In genomic region chr17:81342700-81343070, GRCh38 we compare ENCODE assay signal across 9 cellular contexts. TPM values are rescaled to one million over a fixed set of nuclear protein-coding genes. Genes with fewer than 3 reads are reported as not detected.
DNase-seq lines count a peak whose midpoint lies in the region; ATAC-seq, FAIRE-seq and TF ChIP-seq lines count a peak whose summit lies in the region.
"Had no signal": no experiment of that assay in that cellular context is flagged by ENCODE, and none has a peak within 500 bp of the region (broad histone marks: within the 10 kb centered on the region; RNA-seq: fewer than 3 reads in every experiment).

No MANE protein-coding gene starts in this region.

- FAIRE-seq in RCC 7860 (lab: Jason Lieb, UNC): no peak

- TF ChIP-seq CTCF in astrocyte of the spinal cord (IDR thresholded peaks at IDR 0.05; ENCODE audit: low read depth, low read length): no peak
- no peak for TF ChIP-seq CTCF in spleen (IDR thresholded peaks at IDR 0.05 in 8 of 11, conservative IDR thresholded peaks at IDR 0.05 in 3 of 11)

- intact Hi-C loops in spleen (cut with DNase I; ENCODE audit: low total_unique reads): no loop called here

- H3K27me3 ChIP-seq in HUES48 (ENCODE audit: control insufficient read depth, insufficient read depth, low read length) (peaks cover 79% of the 10 kb centered on the region), spleen (replicated peaks in 1 of 7) (peaks cover 0 to 99% (median 62%) of the 10 kb centered on the region in 7 donors)

- in situ Hi-C loops in astrocyte of the spinal cord (cut with HindIII; ENCODE audit: low sequenced_read_pairs): no loop called here

- TF ChIP-seq POLR2A in spleen (IDR thresholded peaks at IDR 0.05): no peak

- 1 to 22% (median 6%) methylated on average over 29 to 35 of the region's 35 CpGs for whole genome bisulfite sequencing in spleen, 5 donors

- peak overlapping the region; percentile 81 for H3K27ac ChIP-seq in HUES48 (ENCODE audit: low read depth, low read length)
- peak overlapping the region; percentile 84 to 94 (median 90) for H3K27ac ChIP-seq in spleen

- H3K4me3 ChIP-seq in HUES48 (ENCODE audit: low read depth, low read length): peak overlapping the region; percentile 70
- peak overlapping the region; percentile 96 for H3K4me3 ChIP-seq in astrocyte of the spinal cord (ENCODE audit: low read depth, low read length)
- peak overlapping the region; percentile 8 to 83 (median 63) for H3K4me3 ChIP-seq in spleen

- H3K9ac ChIP-seq in HUES48 (ENCODE audit: low read depth, low read length): peak overlapping the region; percentile 12; the same call in 1 of the 2 replicates

- peaks cover 33% of the 10 kb centered on the region for H3K4me1 ChIP-seq in HUES48 (ENCODE audit: control insufficient read depth, insufficient read depth, low read length)
- H3K4me1 ChIP-seq in spleen: peaks cover 28 to 97% (median 88%) of the 10 kb centered on the region in 6 donors

- ATAC-seq in HG03439 (IDR thresholded peaks at IDR 0.05; ENCODE audit: unreplicated experiment): no peak

- no peaks in the 10 kb centered on the region for H3K9me3 ChIP-seq in HUES48 (ENCODE audit: control insufficient read depth, insufficient read depth, low read length)
- no peaks in the 10 kb centered on the region for H3K9me3 ChIP-seq in spleen

- DNase-seq in astrocyte of the spinal cord (ENCODE audit: low read depth, low spot score) (no peak), islet precursor cell (peak; percentile 63), spleen (peak; percentile 65), superior temporal gyrus (ENCODE audit: extremely low spot score) (no peak), RCC 7860 (ENCODE audit: low spot score) (no peak), NK-92 (lab: John Stamatoyannopoulos, UW; ENCODE audit: unreplicated experiment) (no peak)
- DNase-seq: activated B cell treated with CpG ODN at 0.5 μM for 24 hours had no signal

- no peaks in the 10 kb centered on the region for H3K36me3 ChIP-seq in HUES48 (ENCODE audit: control insufficient read depth, insufficient read depth, low read length)
- no peaks in the 10 kb centered on the region for H3K36me3 ChIP-seq in spleen

RNA-seq across cellular contexts. Expression of gene SLC38A10, which starts 47.6 kb away (rescaled TPM):
- 100 to 1,000 TPM in 1 of 7 donors, 10 to 100 TPM in 6; 82.8 to 112 (median 95.0) TPM for total RNA-seq in spleen
- 10 to 100 TPM; 54.9 to 85.1 (median 71.4) TPM for polyA plus RNA-seq in spleen

RNA-seq across cellular contexts. Expression of gene BAHCC1, which starts 52.6 kb away (rescaled TPM):
- total RNA-seq in spleen: 10 to 100 TPM in 6 of 7 donors, 1 to 10 TPM in 1; 8.7 to 20.3 (median 14.9) TPM
- polyA plus RNA-seq in spleen: 10 to 100 TPM in 1 of 3 donors, 1 to 10 TPM in 2; 1.7 to 10.2 (median 2.0) TPM

Comparison
In these comparisons a context has a peak if more than half of its experiments do, and no peak if none do; other contexts are left out.
1. DNase-seq: peak in islet precursor cell (single experiment) and spleen (single experiment); none in astrocyte of the spinal cord (single experiment), superior temporal gyrus (single experiment), RCC 7860 (single experiment) and NK-92 (single experiment).
2. Peak in every context shown above with its lines, with median percentiles within 50 percentile points of each other: H3K4me3 ChIP-seq.